15 cellular contexts compared by ENCODE assay signal in the genomic region with DNA sequence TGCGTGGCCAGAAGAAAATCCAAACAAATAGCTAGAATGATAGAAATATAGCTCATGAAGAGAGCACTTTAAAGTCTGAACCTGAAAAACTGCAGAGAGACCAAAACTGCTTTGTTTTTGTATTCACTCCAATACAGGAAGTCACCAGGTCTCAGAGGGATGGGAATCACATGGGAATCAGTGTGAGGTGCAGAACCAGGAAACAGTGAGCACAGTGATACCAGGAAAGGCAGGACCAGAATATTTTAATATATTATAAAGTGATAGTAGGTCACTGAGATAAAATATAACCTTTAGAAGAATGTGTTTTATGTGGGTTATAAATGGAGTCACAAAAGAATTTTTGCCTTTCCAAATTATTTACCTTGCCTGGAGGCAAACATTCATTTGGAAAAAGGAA.
DNase-seq lines count a peak whose midpoint lies in the region; ATAC-seq and TF ChIP-seq lines count a peak whose summit lies in the region.
"Had no signal": no experiment of that assay in that cellular context is flagged by ENCODE, and none has a peak within 500 bp of the region (broad histone marks: within the 10 kb centered on the region; RNA-seq: fewer than 3 reads in every experiment).

No MANE protein-coding gene starts in this region.

- H2AFZ ChIP-seq in HCT116 (ENCODE audit: low read depth, low read length, poor library complexity, severe bottlenecking) (peak overlapping the region; percentile 32), neuronal stem cell (ENCODE audit: low read length) (peak overlapping the region; percentile 31)

- CTCF ChIA-PET in Caco-2 (lab: Charles Lee) = interaction anchor here (1.5 kb wide), 1 partner anchor 12 kb away, joined by 5 read pairs; no protein-coding TSS in a partner anchor
- CTCF ChIA-PET in HCT116 (lab: Charles Lee) = interaction anchor here (1.6 kb wide), 1 partner anchor 12 kb away, joined by 3 read pairs; no protein-coding TSS in a partner anchor

- RAD21 ChIA-PET in HCT116 (lab: Charles Lee; ENCODE audit: low non-redundant PET in 1 of 2, low total read pairs in 2 of 2, uncharacterized antibody in 2 of 2, unreplicated experiment in 2 of 2) = no interaction called here

- H3K9me2 ChIP-seq in HCT116 (ENCODE audit: insufficient read depth) = no peaks in the 10 kb centered on the region

- DNase-seq in Caco-2 = no peak
- no peak for DNase-seq in HCT116 (ENCODE audit: low read depth, low spot score)
- DNase-seq in dermis microvascular lymphatic vessel endothelial cell (ENCODE audit: low read depth in 2 of 2) = peak; percentile 74 to 84
- DNase-seq in neuronal stem cell (ENCODE audit: low spot score) = no peak
- no peak for DNase-seq in upper lobe of left lung
- no peak for DNase-seq in aorta
- DNase-seq: CD8-positive, alpha-beta T cell; DMS 273 treated with DMSO at 0.1 percent for 48 hours; DMS79 treated with DMSO at 0.1 percent for 48 hours; GDM1; HCEC 1CT had no signal

- H3K9me3 Mint-ChIP-seq in Caco-2 (ENCODE audit: unreplicated experiment) = peaks cover 35% of the 10 kb centered on the region
- H3K9me3 Mint-ChIP-seq: CD8-positive, alpha-beta T cell had no signal

- H3K9ac ChIP-seq in HCT116 (ENCODE audit: low read length) (no peak overlapping the region), neuronal stem cell (ENCODE audit: low read depth, low read length, poor library complexity) (no peak overlapping the region)

- H4K8ac ChIP-seq in neuronal stem cell (ENCODE audit: low read depth, low read length) = no peak overlapping the region

- H3K9me3 ChIP-seq in Caco-2 (peaks cover 8% of the 10 kb centered on the region; the same call in 1 of the 2 replicates), HCT116 (ENCODE audit: control insufficient read depth in 1 of 2, insufficient read depth in 1 of 2, low read depth in 1 of 2, low read length in 2 of 2) (no peaks in the 10 kb centered on the region), neuronal stem cell (replicated peaks in 1 of 2; ENCODE audit: control insufficient read depth in 2 of 2, insufficient read depth in 1 of 2, low read depth in 1 of 2, low read length in 2 of 2) (peaks cover 0 to 3% of the 10 kb centered on the region in 2 donors), upper lobe of left lung (no peaks in the 10 kb centered on the region), aorta (ENCODE audit: control insufficient read depth, low read length) (peaks cover 2% of the 10 kb centered on the region)

- ATAC-seq in HCT116 = no peak
- ATAC-seq in HG03196 (IDR thresholded peaks at IDR 0.05; ENCODE audit: unreplicated experiment) = no peak
- no peak for ATAC-seq in GM18520 (IDR thresholded peaks at IDR 0.05; ENCODE audit: unreplicated experiment)
- no peak for ATAC-seq in upper lobe of left lung (ENCODE audit: low FRiP score in 2 of 2)
- no peak for ATAC-seq in aorta (ENCODE audit: low FRiP score)
- ATAC-seq: CD8-positive, alpha-beta T cell had no signal

- H2BK15ac ChIP-seq in neuronal stem cell (ENCODE audit: low read length) = no peak overlapping the region

- H3K4ac ChIP-seq in neuronal stem cell (ENCODE audit: low read length) = no peak overlapping the region

- no peaks in the 10 kb centered on the region for H3K79me1 ChIP-seq in neuronal stem cell (ENCODE audit: low read depth, low read length)

- H3K4me2 ChIP-seq in HCT116 (ENCODE audit: low read length) = no peak overlapping the region
- H3K4me2 ChIP-seq in neuronal stem cell (ENCODE audit: insufficient read depth, low read length, poor library complexity, severe bottlenecking) = no peak overlapping the region

- H2BK12ac ChIP-seq in neuronal stem cell (ENCODE audit: low read length) = no peak overlapping the region

- WGBS in neuronal stem cell (ENCODE audit: extremely low coverage in 2 of 2, insufficient read length in 2 of 2, insufficient replicate concordance in 1 of 2), 2 donors = no CpG with 5 or more reads among the region's 1 CpG
- WGBS in upper lobe of left lung, 2 donors = 67 to 89% methylated on average over 1 of the region's 1 CpG
- 48 to 52% methylated on average over 1 of the region's 1 CpG for WGBS in aorta, 2 donors

- H3K27me3 ChIP-seq in Caco-2 (replicated peaks; ENCODE audit: control insufficient read depth, insufficient read depth, low read length) (no peaks in the 10 kb centered on the region), HCT116 (ENCODE audit: insufficient read depth, low read length) (no peaks in the 10 kb centered on the region), neuronal stem cell (ENCODE audit: control insufficient read depth in 3 of 3, insufficient read depth in 3 of 3, low read depth in 1 of 3, low read length in 3 of 3) (no peaks in the 10 kb centered on the region), upper lobe of left lung (no peaks in the 10 kb centered on the region), aorta (ENCODE audit: control insufficient read depth in 1 of 2, insufficient read depth in 2 of 2, low read length in 1 of 2) (no peaks in the 10 kb centered on the region)

- peak overlapping the region; percentile 33 for H3K27ac Mint-ChIP-seq in Caco-2 (ENCODE audit: unreplicated experiment)
- H3K27ac Mint-ChIP-seq: CD14-positive monocyte; CD8-positive, alpha-beta T cell had no signal

- no peak overlapping the region for H2AK5ac ChIP-seq in neuronal stem cell (ENCODE audit: low read depth, low read length)

- H4K20me1 ChIP-seq in HCT116 (ENCODE audit: insufficient read depth) = no peaks in the 10 kb centered on the region

- H3K4me1 ChIP-seq in Caco-2 = peaks cover 31% of the 10 kb centered on the region
- H3K4me1 ChIP-seq in HCT116 (ENCODE audit: control insufficient read depth in 1 of 2, insufficient read depth in 2 of 2, low read length in 2 of 2) = peaks cover 0 to 7% of the 10 kb centered on the region in 2 experiments; a peak in 2 of 4 replicates
- H3K4me1 ChIP-seq in neuronal stem cell (ENCODE audit: control insufficient read depth in 2 of 2, insufficient read depth in 1 of 2, low read depth in 1 of 2, low read length in 2 of 2) = no peaks in the 10 kb centered on the region
- H3K4me1 ChIP-seq in upper lobe of left lung = peaks cover 0 to 10% (median 8%) of the 10 kb centered on the region in 4 donors
- no peaks in the 10 kb centered on the region for H3K4me1 ChIP-seq in aorta (ENCODE audit: control insufficient read depth in 1 of 2, insufficient read depth in 2 of 2, low read length in 2 of 2)

- no peak overlapping the region for H3K4me3 ChIP-seq in Caco-2 (ENCODE audit: low read depth, low read length)
- H3K4me3 ChIP-seq in HCT116 (replicated peaks in 1 of 2; ENCODE audit: low read depth in 1 of 2, low read length in 2 of 2) = no peak overlapping the region
- H3K4me3 ChIP-seq in neuronal stem cell (ENCODE audit: low read length in 2 of 2) = no peak overlapping the region
- H3K4me3 ChIP-seq in upper lobe of left lung = no peak overlapping the region
- H3K4me3 ChIP-seq in aorta (ENCODE audit: low read length in 2 of 2) = no peak overlapping the region

- no peaks in the 10 kb centered on the region for H3K79me2 ChIP-seq in HCT116 (ENCODE audit: insufficient read depth, low read length)

- H2BK120ac ChIP-seq in neuronal stem cell (ENCODE audit: low read depth, low read length) = no peak overlapping the region

- H3K4me3 Mint-ChIP-seq in Caco-2 (ENCODE audit: unreplicated experiment) = no peak overlapping the region
- H3K4me3 Mint-ChIP-seq: CD14-positive monocyte; CD8-positive, alpha-beta T cell had no signal

- TF ChIP-seq EP300 in upper lobe of left lung (IDR thresholded peaks at IDR 0.05) = no peak

- H3K23ac ChIP-seq in neuronal stem cell (ENCODE audit: low read depth, low read length, poor library complexity) = no peak overlapping the region

- no peak overlapping the region for H4K91ac ChIP-seq in neuronal stem cell (ENCODE audit: low read depth, low read length, poor library complexity)

- no peak overlapping the region for H2BK5ac ChIP-seq in neuronal stem cell (ENCODE audit: low read length)

- no peaks in the 10 kb centered on the region for H3K27me3 Mint-ChIP-seq in Caco-2 (ENCODE audit: insufficient read depth, unreplicated experiment)

- peaks cover 28% of the 10 kb centered on the region for H3K4me1 Mint-ChIP-seq in Caco-2 (ENCODE audit: low read depth, unreplicated experiment)

- no peaks in the 10 kb centered on the region for H3K36me3 Mint-ChIP-seq in Caco-2 (ENCODE audit: insufficient read depth, unreplicated experiment)
- H3K36me3 Mint-ChIP-seq: CD14-positive monocyte; CD8-positive, alpha-beta T cell had no signal

- TF ChIP-seq RAD21 in HCT116 (IDR thresholded peaks at IDR 0.05; ENCODE audit: low read depth) = no peak

- intact Hi-C loops in Caco-2 (cut with micrococcal nuclease; ENCODE audit: unreplicated experiment) (no loop called here), HCT116 (cut with micrococcal nuclease) (no loop called here), aorta (cut with DNase I) (no loop called here)

- POLR2A ChIA-PET in Caco-2 (lab: Charles Lee) (no interaction called here), HCT116 (lab: Charles Lee) (no interaction called here)

- TF ChIP-seq POLR2A in HCT116 (IDR thresholded peaks at IDR 0.05; ENCODE audit: borderline replicate concordance, extremely low read depth, insufficient read depth, insufficient read length) (no peak), upper lobe of left lung (IDR thresholded peaks at IDR 0.05) (no peak)

- H3K14ac ChIP-seq in neuronal stem cell (ENCODE audit: low read length) = no peak overlapping the region

- no peak overlapping the region for H3K18ac ChIP-seq in neuronal stem cell (ENCODE audit: low read length)

- H3K36me3 ChIP-seq in Caco-2 (ENCODE audit: control insufficient read depth, insufficient read depth, low read length) (no peaks in the 10 kb centered on the region), HCT116 (ENCODE audit: control insufficient read depth in 1 of 2, insufficient read depth in 2 of 2, low read length in 2 of 2) (no peaks in the 10 kb centered on the region), neuronal stem cell (replicated peaks in 1 of 2; ENCODE audit: control insufficient read depth in 2 of 2, insufficient read depth in 2 of 2, low read length in 2 of 2) (no peaks in the 10 kb centered on the region), upper lobe of left lung (no peaks in the 10 kb centered on the region), aorta (ENCODE audit: control insufficient read depth in 1 of 2, insufficient read depth in 2 of 2, low read length in 1 of 2) (no peaks in the 10 kb centered on the region)

- no TSS peak for BruUV-seq in Caco-2 (replicated peaks; lab: Mats Ljungman, UMichigan)
- no TSS peak for BruUV-seq in HCT116 (replicated peaks; lab: Mats Ljungman, UMichigan)

- no peak for TF ChIP-seq CTCF in Caco-2 (IDR thresholded peaks at IDR 0.05; ENCODE audit: insufficient read depth in 1 of 2, low read depth in 1 of 2, low read length in 1 of 2, severe bottlenecking in 1 of 2, unreplicated experiment in 1 of 2)
- TF ChIP-seq CTCF in HCT116 (IDR thresholded peaks at IDR 0.05 in 2 of 3, conservative IDR thresholded peaks at IDR 0.05 in 1 of 3; ENCODE audit: borderline replicate concordance in 1 of 3, insufficient read depth in 1 of 3, low read depth in 2 of 3, low read length in 2 of 3) = no peak
- no peak for TF ChIP-seq CTCF in upper lobe of left lung (IDR thresholded peaks at IDR 0.05)

- H3K27ac ChIP-seq in HCT116 (ENCODE audit: low read depth, low read length) (no peak overlapping the region), neuronal stem cell (replicated peaks; ENCODE audit: low read length) (no peak overlapping the region), upper lobe of left lung (no peak overlapping the region), aorta (ENCODE audit: low read depth in 1 of 2, low read length in 2 of 2) (no peak overlapping the region)
- H3K27ac ChIP-seq: 22Rv1 had no signal

Comparison
In these comparisons a context has a peak if more than half of its experiments do, and no peak if none do; other contexts are left out.
1. DNase-seq: peak in dermis microvascular lymphatic vessel endothelial cell (2 of 2); none in Caco-2 (0 of 2), HCT116 (single experiment), neuronal stem cell (single experiment), upper lobe of left lung (0 of 2) and aorta (0 of 2).